Comparison of ENCODE assay signal across 7 cellular contexts in genomic region chr2:42987175-42987922, GRCh38.
A peak's percentile ranks its signal among the peaks of the same experiment; 100 is the strongest.
DNase-seq lines count a peak whose midpoint lies in the region; ATAC-seq and TF ChIP-seq lines count a peak whose summit lies in the region.
"Not testable (repeated sequence)": the region's sequence is repeated elsewhere in the genome, so short reads cannot be mapped to it uniquely, and the experiment has no call there.

No MANE protein-coding gene starts in this region.

- H3K4me3 ChIP-seq in SJSA1; astrocyte of the spinal cord (ENCODE audit: low read depth, low read length); hepatocyte: not testable (repeated sequence)

- WGBS in hepatocyte (ENCODE audit: low lambda C conversion rate, missing lambda C conversion rate), result 85% methylated on average over 8 of the region's 8 CpGs

- ATAC-seq in esophagus mucosa, result peak; percentile 70

- H3K4me1 ChIP-seq in SJSA1 (replicated peaks), result peaks cover 33% of the 10 kb centered on the region
- H3K4me1 ChIP-seq in hepatocyte (ENCODE audit: insufficient read depth), result not testable (repeated sequence)

- H3K9me2 ChIP-seq in hepatocyte (replicated peaks; ENCODE audit: insufficient read depth), result not testable (repeated sequence)

- not testable (repeated sequence) for TF ChIP-seq CTCF in astrocyte of the spinal cord (IDR thresholded peaks at IDR 0.05; ENCODE audit: low read depth, low read length); hepatocyte (IDR thresholded peaks at IDR 0.05; ENCODE audit: poor library complexity)

- DNase-seq in EH (ENCODE audit: low read depth), result peak; percentile 88
- DNase-seq in HT-29 (ENCODE audit: low spot score), result peak; percentile 25
- peak; percentile 72 to 77 for DNase-seq in SJSA1 (ENCODE audit: low read depth in 1 of 2, low spot score in 2 of 2)
- DNase-seq in astrocyte of the spinal cord (ENCODE audit: low read depth, low spot score), result peak; percentile 79
- not testable (repeated sequence) for DNase-seq in hepatocyte (ENCODE audit: low spot score)
- DNase-seq in posterior vena cava (ENCODE audit: low spot score), result peak; percentile 22

- intact Hi-C loops in posterior vena cava (cut with DNase I), result not testable (repeated sequence)

- H3K79me2 ChIP-seq in hepatocyte, result not testable (repeated sequence)

- H3K27ac ChIP-seq in SJSA1 (peak overlapping the region; percentile 72), hepatocyte (peak overlapping the region; percentile 74)

- H4K20me1 ChIP-seq in hepatocyte (ENCODE audit: insufficient read depth, poor library complexity, severe bottlenecking), result not testable (repeated sequence)

- not testable (repeated sequence) for H3K36me3 ChIP-seq in SJSA1; hepatocyte (replicated peaks; ENCODE audit: insufficient read depth, low read depth)

- H3K27me3 ChIP-seq in SJSA1 (replicated peaks); hepatocyte: not testable (repeated sequence)

- not testable (repeated sequence) for H3K9me3 ChIP-seq in SJSA1 (replicated peaks); hepatocyte (ENCODE audit: low read depth)

- in situ Hi-C loops in astrocyte of the spinal cord (cut with HindIII; ENCODE audit: low sequenced_read_pairs), result not testable (repeated sequence)

- not testable (repeated sequence) for H3K4me2 ChIP-seq in hepatocyte

- H2AFZ ChIP-seq in hepatocyte, result not testable (repeated sequence)
